In genomic region chr22:23193420-23193819, GRCh38 we compare ENCODE assay signal across 1 cellular context.
TF ChIP-seq lines count a peak whose summit lies in the region.

No MANE protein-coding gene starts in this region.

TF ChIP-seq in K562, 482 proteins besides CTCF, POLR2A, EP300 and RAD21:
- TF ChIP-seq ZC3H4 (CRISPR knock-in tag; IDR thresholded peaks at IDR 0.05; ENCODE audit: borderline replicate concordance) = no peak
- TF ChIP-seq MBD1 (CRISPR knock-in tag; IDR thresholded peaks at IDR 0.05) = no peak
- TF ChIP-seq PML (IDR thresholded peaks at IDR 0.05; ENCODE audit: low read length) = no peak
- TF ChIP-seq CREB1 (IDR thresholded peaks at IDR 0.05) = no peak
- TF ChIP-seq CREB1 (CRISPR knock-in tag; IDR thresholded peaks at IDR 0.05) = no peak
- no peak for TF ChIP-seq MEIS2 (IDR thresholded peaks at IDR 0.05; ENCODE audit: partially characterized antibody)
- no peak for TF ChIP-seq E4F1 (CRISPR knock-in tag; IDR thresholded peaks at IDR 0.05; ENCODE audit: borderline replicate concordance)
- no peak for TF ChIP-seq ZNF780A (CRISPR knock-in tag; IDR thresholded peaks at IDR 0.05)
- no peak for TF ChIP-seq SMARCA5 (IDR thresholded peaks at IDR 0.05)
- TF ChIP-seq BCOR (IDR thresholded peaks at IDR 0.05) = no peak
- no peak for TF ChIP-seq CC2D1A (IDR thresholded peaks at IDR 0.05)
- no peak for TF ChIP-seq PATZ1 (CRISPR knock-in tag; IDR thresholded peaks at IDR 0.05; ENCODE audit: borderline replicate concordance)
- TF ChIP-seq STAT5B (CRISPR knock-in tag; IDR thresholded peaks at IDR 0.05) = no peak
- no peak for TF ChIP-seq MITF (IDR thresholded peaks at IDR 0.05)
